In the genomic region with DNA sequence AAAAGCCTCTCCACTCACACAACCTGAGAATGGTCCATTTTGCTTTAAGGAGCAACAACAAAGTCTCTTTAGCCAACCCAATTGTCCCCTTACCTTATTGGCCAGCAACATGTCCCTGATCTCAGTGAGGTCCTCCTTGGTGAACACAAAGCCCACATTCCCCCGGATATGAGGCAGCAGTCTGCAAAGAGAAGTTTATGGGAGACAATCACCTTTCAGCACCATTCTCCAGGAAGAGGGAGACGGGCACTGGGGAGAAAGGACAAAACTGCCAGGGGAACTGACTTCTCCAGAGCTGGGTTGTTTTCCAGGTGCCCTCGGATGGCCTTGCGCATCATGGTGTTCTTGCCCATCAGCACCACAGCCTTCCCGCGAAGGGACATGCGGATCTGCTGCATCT, we compare ENCODE assay signal across 8 cellular contexts. TPM values are rescaled to one million over a fixed set of nuclear protein-coding genes. Genes with fewer than 3 reads are reported as not detected.
A peak's percentile ranks its signal among the peaks of the same experiment; 100 is the strongest.
DNase-seq lines count a peak whose midpoint lies in the region; ATAC-seq, FAIRE-seq and TF ChIP-seq lines count a peak whose summit lies in the region.

No MANE protein-coding gene starts in this region.

- peak overlapping the region; percentile 99 for H3K4me3 Mint-ChIP-seq in activated CD4-positive, alpha-beta T cell treated with anti-CD3 and anti-CD28 coated beads, Interleukin-2, amount 10 ng/mL, durations not matched to agents 24 days and 14 days
- H3K4me3 Mint-ChIP-seq in WTC11 = peak overlapping the region; percentile 97

- WGBS in stomach, 5 donors = 37 to 68% (median 51%) methylated on average over 7 of the region's 7 CpGs

- TF ChIP-seq CTCF in WTC11 (IDR thresholded peaks at IDR 0.05) (no peak), fibroblast of the aortic adventitia (IDR thresholded peaks at IDR 0.05; ENCODE audit: insufficient read depth, low read length) (no peak), stomach (IDR thresholded peaks at IDR 0.05) (no peak)

- peaks cover 33% of the 10 kb centered on the region for H3K4me1 Mint-ChIP-seq in activated CD4-positive, alpha-beta T cell treated with anti-CD3 and anti-CD28 coated beads, Interleukin-2, amount 10 ng/mL, durations not matched to agents 24 days and 14 days
- peaks cover 27% of the 10 kb centered on the region for H3K4me1 Mint-ChIP-seq in WTC11

- POLR2A ChIA-PET in WTC11 (lab: Charles Lee) = no interaction called here

- peak overlapping the region; percentile 99 for H3K4me3 ChIP-seq in fibroblast of the aortic adventitia (ENCODE audit: low read depth, low read length)
- H3K4me3 ChIP-seq in stomach = peak overlapping the region; percentile 82 to 97 (median 92)

- H3K36me3 ChIP-seq in stomach = peaks cover 37 to 41% (median 39%) of the 10 kb centered on the region in 4 donors

- H3K36me3 Mint-ChIP-seq in activated CD4-positive, alpha-beta T cell treated with anti-CD3 and anti-CD28 coated beads, Interleukin-2, amount 10 ng/mL, durations not matched to agents 24 days and 14 days (ENCODE audit: low read depth) = peaks cover 54% of the 10 kb centered on the region
- H3K36me3 Mint-ChIP-seq in WTC11 = peaks cover 52% of the 10 kb centered on the region

- DNase-seq in activated CD4-positive, alpha-beta T cell treated with anti-CD3 and anti-CD28 coated beads, Interleukin-2, amount 10 ng/mL, durations not matched to agents 24 days and 14 days = no peak
- no peak for DNase-seq in activated CD4-positive, alpha-beta T cell treated with anti-CD3 and anti-CD28 coated beads, Interleukin-2, amount 50 U/mL, for 1 hour
- DNase-seq in WTC11 (ENCODE audit: low spot score) (no peak), fibroblast of the aortic adventitia (ENCODE audit: low read depth) (no peak), stomach (no peak), H54 (ENCODE audit: insufficient read length, low spot score) (no peak)

- TF ChIP-seq EP300 in stomach (IDR thresholded peaks at IDR 0.05) = no peak

- peak overlapping the region; percentile 2 to 94 (median 87) for H3K27ac ChIP-seq in stomach

- peak overlapping the region; percentile 97 for H3K27ac Mint-ChIP-seq in activated CD4-positive, alpha-beta T cell treated with anti-CD3 and anti-CD28 coated beads, Interleukin-2, amount 10 ng/mL, durations not matched to agents 24 days and 14 days
- H3K27ac Mint-ChIP-seq in WTC11 = peak overlapping the region; percentile 99

- H3K9me3 Mint-ChIP-seq in activated CD4-positive, alpha-beta T cell treated with anti-CD3 and anti-CD28 coated beads, Interleukin-2, amount 10 ng/mL, durations not matched to agents 24 days and 14 days = no peaks in the 10 kb centered on the region
- H3K9me3 Mint-ChIP-seq in WTC11 = no peaks in the 10 kb centered on the region

- no peak for FAIRE-seq in H54 (lab: Jason Lieb, UNC)

- peaks cover 46 to 65% (median 58%) of the 10 kb centered on the region in 4 donors for H3K4me1 ChIP-seq in stomach

- no peaks in the 10 kb centered on the region for H3K9me3 ChIP-seq in stomach

- no peaks in the 10 kb centered on the region for H3K27me3 Mint-ChIP-seq in activated CD4-positive, alpha-beta T cell treated with anti-CD3 and anti-CD28 coated beads, Interleukin-2, amount 10 ng/mL, durations not matched to agents 24 days and 14 days
- no peaks in the 10 kb centered on the region for H3K27me3 Mint-ChIP-seq in WTC11 (ENCODE audit: low read depth)

- no peak for ATAC-seq in WTC11
- no peak for ATAC-seq in HG03460 (IDR thresholded peaks at IDR 0.05; ENCODE audit: unreplicated experiment)
- ATAC-seq in GM21576 (IDR thresholded peaks at IDR 0.05; ENCODE audit: unreplicated experiment) = no peak

- no peaks in the 10 kb centered on the region for H3K27me3 ChIP-seq in stomach

- TF ChIP-seq POLR2A in stomach (IDR thresholded peaks at IDR 0.05) = no peak
- no peak for TF ChIP-seq POLR2A in H54 (IDR thresholded peaks at IDR 0.05; ENCODE audit: low read depth, low read length)

- CTCF ChIA-PET in WTC11 (lab: Charles Lee) = interaction anchor here (1.5 kb wide), 1 partner anchor 29 kb away, joined by 4 read pairs; no protein-coding TSS in a partner anchor

- intact Hi-C loops in activated CD4-positive, alpha-beta T cell treated with anti-CD3 and anti-CD28 coated beads, Interleukin-2, amount 10 ng/mL, durations not matched to agents 24 days and 14 days (cut with micrococcal nuclease) = no loop called here
- intact Hi-C loops in stomach (cut with DNase I; ENCODE audit: low total_unique reads) = no loop called here

TF ChIP-seq in WTC11, 78 proteins besides CTCF, POLR2A, EP300 and RAD21:
- TF ChIP-seq, protein P1, sequence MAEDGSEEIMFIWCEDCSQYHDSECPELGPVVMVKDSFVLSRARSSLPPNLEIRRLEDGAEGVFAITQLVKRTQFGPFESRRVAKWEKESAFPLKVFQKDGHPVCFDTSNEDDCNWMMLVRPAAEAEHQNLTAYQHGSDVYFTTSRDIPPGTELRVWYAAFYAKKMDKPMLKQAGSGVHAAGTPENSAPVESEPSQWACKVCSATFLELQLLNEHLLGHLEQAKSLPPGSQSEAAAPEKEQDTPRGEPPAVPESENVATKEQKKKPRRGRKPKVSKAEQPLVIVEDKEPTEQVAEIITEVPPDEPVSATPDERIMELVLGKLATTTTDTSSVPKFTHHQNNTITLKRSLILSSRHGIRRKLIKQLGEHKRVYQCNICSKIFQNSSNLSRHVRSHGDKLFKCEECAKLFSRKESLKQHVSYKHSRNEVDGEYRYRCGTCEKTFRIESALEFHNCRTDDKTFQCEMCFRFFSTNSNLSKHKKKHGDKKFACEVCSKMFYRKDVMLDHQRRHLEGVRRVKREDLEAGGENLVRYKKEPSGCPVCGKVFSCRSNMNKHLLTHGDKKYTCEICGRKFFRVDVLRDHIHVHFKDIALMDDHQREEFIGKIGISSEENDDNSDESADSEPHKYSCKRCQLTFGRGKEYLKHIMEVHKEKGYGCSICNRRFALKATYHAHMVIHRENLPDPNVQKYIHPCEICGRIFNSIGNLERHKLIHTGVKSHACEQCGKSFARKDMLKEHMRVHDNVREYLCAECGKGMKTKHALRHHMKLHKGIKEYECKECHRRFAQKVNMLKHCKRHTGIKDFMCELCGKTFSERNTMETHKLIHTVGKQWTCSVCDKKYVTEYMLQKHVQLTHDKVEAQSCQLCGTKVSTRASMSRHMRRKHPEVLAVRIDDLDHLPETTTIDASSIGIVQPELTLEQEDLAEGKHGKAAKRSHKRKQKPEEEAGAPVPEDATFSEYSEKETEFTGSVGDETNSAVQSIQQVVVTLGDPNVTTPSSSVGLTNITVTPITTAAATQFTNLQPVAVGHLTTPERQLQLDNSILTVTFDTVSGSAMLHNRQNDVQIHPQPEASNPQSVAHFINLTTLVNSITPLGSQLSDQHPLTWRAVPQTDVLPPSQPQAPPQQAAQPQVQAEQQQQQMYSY (CRISPR knock-in tag; IDR thresholded peaks at IDR 0.05) = peak; percentile 14; the same call in 1 of the 2 replicates
- TF ChIP-seq GRHL2 (CRISPR knock-in tag; IDR thresholded peaks at IDR 0.05; ENCODE audit: insufficient replicate concordance, severe bottlenecking) = no peak

RNA-seq across cellular contexts. Expression of a gene that starts 1.9 kb away (rescaled TPM):
- total RNA-seq in activated CD4-positive, alpha-beta T cell treated with anti-CD3 and anti-CD28 coated beads, Interleukin-2, amount 10 ng/mL, durations not matched to agents 24 days and 14 days = 2,659 and 2,699 TPM in 2 replicates
- total RNA-seq in WTC11 (2021) (3,149 to 3,505 TPM (median 3,452 TPM) in 3 replicates), fibroblast of the aortic adventitia (ENCODE audit: low replicate concordance) (1,185 and 3,518 TPM in 2 replicates), stomach (1,000 to 10,000 TPM; 1,405 to 2,743 (median 1,647) TPM)
- polyA plus RNA-seq in stomach = 1,000 to 10,000 TPM; 3,548 to 5,463 (median 4,617) TPM

RNA-seq across cellular contexts. Expression of a gene that starts 4.5 kb away (rescaled TPM):
- 169 and 176 TPM in 2 replicates for total RNA-seq in activated CD4-positive, alpha-beta T cell treated with anti-CD3 and anti-CD28 coated beads, Interleukin-2, amount 10 ng/mL, durations not matched to agents 24 days and 14 days
- 147 to 181 TPM (median 162 TPM) in 3 replicates for total RNA-seq in WTC11 (2021)
- total RNA-seq in fibroblast of the aortic adventitia (ENCODE audit: low replicate concordance) = 126 and 156 TPM in 2 replicates
- 100 to 1,000 TPM in 4 of 5 donors, 10 to 100 TPM in 1; 84.0 to 226 (median 130) TPM for total RNA-seq in stomach
- polyA plus RNA-seq in stomach = 10 to 100 TPM in 2 of 3 donors, 1 to 10 TPM in 1; 8.7 to 14.5 (median 14.1) TPM
